Comparison of ENCODE assay signal across 18 cellular contexts in the genomic region with DNA sequence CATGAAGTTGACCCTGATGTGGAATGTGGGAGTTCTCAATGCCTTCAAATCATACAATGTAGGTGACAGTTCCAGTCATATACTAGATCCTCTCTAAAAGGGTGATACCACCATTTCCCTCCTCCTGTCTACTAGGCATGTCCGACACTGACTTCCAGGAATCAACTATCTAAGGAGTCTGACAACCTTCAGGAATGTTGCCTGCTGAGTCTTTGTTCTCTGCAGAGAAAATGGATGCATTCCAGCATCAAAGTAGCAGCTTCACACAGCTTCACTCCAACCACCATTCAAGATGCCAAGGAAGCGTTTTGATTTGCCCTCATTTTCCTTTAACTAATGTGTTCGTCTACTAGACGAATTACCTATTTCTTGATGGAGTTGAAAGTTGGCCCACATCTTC.
"Had no signal": no experiment of that assay in that cellular context is flagged by ENCODE, and none has a peak within 500 bp of the region (broad histone marks: within the 10 kb centered on the region; RNA-seq: fewer than 3 reads in every experiment).

No MANE protein-coding gene starts in this region.

- H3K9me3 ChIP-seq: breast epithelium, left lung, upper lobe of right lung had no signal

- H3K4me3 ChIP-seq: breast epithelium, left lung, upper lobe of right lung had no signal

- H3K36me3 ChIP-seq: breast epithelium, left lung, upper lobe of right lung, WERI-Rb-1 had no signal

- H3K4me1 ChIP-seq: breast epithelium, left lung, upper lobe of right lung had no signal

- DNase-seq: activated CD4-positive, alpha-beta memory T cell treated with anti-CD3 and anti-CD28 coated beads, Interleukin-2, amount 10 ng/mL, durations not matched to agents 7 days and 5 days; activated CD4-positive, alpha-beta T cell treated with anti-CD3 and anti-CD28 coated beads for 36 hours; activated CD8-positive, alpha-beta memory T cell treated with anti-CD3 and anti-CD28 coated beads, Interleukin-2, amount 10 ng/mL, durations not matched to agents 7 days and 5 days; activated naive CD4-positive, alpha-beta T cell treated with anti-CD3 and anti-CD28 coated beads for 36 hours; activated T-cell treated with anti-CD3 and anti-CD28 coated beads, Interleukin-2, amount 50 U/mL, for 1 hour; anterior cingulate cortex; cerebellar nuclear complex; dermis blood vessel endothelial cell; effector memory CD4-positive, alpha-beta T cell; foreskin fibroblast; left lung; midbrain; retina; stimulated activated naive B cell treated with anti-CD40 and anti-IgM and Interleukin-4, amounts not matched to agents 10 μg/mL and 1 μg/mL and 100 μg/mL, for 72 hours; SW 1271; upper lobe of right lung; WERI-Rb-1 had no signal

- ATAC-seq: activated CD4-positive, alpha-beta T cell treated with anti-CD3 and anti-CD28 coated beads for 36 hours; activated CD8-positive, alpha-beta memory T cell treated with anti-CD3 and anti-CD28 coated beads, Interleukin-2, amount 10 ng/mL, durations not matched to agents 7 days and 5 days; left lung; stimulated activated naive B cell treated with anti-CD40 and anti-IgM and Interleukin-4, amounts not matched to agents 10 μg/mL and 1 μg/mL and 100 μg/mL, for 72 hours; upper lobe of right lung had no signal

- H3K27ac ChIP-seq: breast epithelium, left lung, upper lobe of right lung, WERI-Rb-1 had no signal
